ENCODE assay signal across 1 cellular context in the genomic region with DNA sequence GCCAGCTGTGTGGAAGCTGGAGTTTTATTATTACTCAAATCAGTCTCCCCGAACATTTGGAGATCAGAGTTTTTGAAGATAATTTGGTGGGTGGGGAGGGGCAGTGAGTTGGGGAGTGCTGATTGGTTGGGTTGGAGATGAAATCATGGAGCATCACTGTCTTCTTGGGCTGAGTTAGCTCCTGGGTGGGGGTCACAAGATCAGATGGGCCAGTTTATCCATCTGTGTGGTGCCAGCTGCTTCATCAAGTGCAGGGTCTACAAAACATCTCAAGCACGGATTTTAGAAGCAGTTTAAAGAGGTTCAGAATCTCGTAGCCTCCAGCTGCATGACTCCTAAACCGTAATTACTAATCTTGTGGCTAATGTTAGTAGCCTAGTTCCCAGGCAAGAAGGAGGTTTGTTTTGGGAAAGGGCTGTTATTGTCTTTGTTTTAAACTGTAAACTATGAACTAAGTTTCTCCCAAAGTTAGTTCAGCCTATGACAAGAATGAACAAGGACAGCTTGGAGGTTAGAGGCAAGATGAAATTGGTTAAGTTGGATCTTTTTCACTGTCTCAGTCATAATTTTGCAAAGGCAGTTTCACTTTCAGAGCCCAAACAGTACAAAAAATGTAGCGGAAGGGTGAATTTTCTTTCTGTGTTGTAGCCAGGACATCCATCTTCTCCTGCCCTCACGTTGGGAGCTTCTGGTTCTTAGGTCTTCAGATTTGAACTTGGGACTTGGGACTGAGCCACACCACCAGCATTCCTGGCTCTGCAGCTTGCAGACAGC.
TF ChIP-seq lines count a peak whose summit lies in the region.

No MANE protein-coding gene starts in this region.

TF ChIP-seq in WTC11, 78 proteins besides CTCF, POLR2A, EP300 and RAD21 (continued from another document):
- TF ChIP-seq, protein P1, sequence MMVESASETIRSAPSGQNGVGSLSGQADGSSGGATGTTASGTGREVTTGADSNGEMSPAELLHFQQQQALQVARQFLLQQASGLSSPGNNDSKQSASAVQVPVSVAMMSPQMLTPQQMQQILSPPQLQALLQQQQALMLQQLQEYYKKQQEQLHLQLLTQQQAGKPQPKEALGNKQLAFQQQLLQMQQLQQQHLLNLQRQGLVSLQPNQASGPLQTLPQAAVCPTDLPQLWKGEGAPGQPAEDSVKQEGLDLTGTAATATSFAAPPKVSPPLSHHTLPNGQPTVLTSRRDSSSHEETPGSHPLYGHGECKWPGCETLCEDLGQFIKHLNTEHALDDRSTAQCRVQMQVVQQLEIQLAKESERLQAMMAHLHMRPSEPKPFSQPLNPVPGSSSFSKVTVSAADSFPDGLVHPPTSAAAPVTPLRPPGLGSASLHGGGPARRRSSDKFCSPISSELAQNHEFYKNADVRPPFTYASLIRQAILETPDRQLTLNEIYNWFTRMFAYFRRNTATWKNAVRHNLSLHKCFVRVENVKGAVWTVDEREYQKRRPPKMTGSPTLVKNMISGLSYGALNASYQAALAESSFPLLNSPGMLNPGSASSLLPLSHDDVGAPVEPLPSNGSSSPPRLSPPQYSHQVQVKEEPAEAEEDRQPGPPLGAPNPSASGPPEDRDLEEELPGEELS (CRISPR knock-in tag; IDR thresholded peaks at IDR 0.05): no peak
- TF ChIP-seq, protein P2, sequence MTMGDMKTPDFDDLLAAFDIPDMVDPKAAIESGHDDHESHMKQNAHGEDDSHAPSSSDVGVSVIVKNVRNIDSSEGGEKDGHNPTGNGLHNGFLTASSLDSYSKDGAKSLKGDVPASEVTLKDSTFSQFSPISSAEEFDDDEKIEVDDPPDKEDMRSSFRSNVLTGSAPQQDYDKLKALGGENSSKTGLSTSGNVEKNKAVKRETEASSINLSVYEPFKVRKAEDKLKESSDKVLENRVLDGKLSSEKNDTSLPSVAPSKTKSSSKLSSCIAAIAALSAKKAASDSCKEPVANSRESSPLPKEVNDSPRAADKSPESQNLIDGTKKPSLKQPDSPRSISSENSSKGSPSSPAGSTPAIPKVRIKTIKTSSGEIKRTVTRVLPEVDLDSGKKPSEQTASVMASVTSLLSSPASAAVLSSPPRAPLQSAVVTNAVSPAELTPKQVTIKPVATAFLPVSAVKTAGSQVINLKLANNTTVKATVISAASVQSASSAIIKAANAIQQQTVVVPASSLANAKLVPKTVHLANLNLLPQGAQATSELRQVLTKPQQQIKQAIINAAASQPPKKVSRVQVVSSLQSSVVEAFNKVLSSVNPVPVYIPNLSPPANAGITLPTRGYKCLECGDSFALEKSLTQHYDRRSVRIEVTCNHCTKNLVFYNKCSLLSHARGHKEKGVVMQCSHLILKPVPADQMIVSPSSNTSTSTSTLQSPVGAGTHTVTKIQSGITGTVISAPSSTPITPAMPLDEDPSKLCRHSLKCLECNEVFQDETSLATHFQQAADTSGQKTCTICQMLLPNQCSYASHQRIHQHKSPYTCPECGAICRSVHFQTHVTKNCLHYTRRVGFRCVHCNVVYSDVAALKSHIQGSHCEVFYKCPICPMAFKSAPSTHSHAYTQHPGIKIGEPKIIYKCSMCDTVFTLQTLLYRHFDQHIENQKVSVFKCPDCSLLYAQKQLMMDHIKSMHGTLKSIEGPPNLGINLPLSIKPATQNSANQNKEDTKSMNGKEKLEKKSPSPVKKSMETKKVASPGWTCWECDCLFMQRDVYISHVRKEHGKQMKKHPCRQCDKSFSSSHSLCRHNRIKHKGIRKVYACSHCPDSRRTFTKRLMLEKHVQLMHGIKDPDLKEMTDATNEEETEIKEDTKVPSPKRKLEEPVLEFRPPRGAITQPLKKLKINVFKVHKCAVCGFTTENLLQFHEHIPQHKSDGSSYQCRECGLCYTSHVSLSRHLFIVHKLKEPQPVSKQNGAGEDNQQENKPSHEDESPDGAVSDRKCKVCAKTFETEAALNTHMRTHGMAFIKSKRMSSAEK (CRISPR knock-in tag; IDR thresholded peaks at IDR 0.05; ENCODE audit: borderline replicate concordance): no peak
